ENCODE assay signal across 12 cellular contexts in the genomic region with DNA sequence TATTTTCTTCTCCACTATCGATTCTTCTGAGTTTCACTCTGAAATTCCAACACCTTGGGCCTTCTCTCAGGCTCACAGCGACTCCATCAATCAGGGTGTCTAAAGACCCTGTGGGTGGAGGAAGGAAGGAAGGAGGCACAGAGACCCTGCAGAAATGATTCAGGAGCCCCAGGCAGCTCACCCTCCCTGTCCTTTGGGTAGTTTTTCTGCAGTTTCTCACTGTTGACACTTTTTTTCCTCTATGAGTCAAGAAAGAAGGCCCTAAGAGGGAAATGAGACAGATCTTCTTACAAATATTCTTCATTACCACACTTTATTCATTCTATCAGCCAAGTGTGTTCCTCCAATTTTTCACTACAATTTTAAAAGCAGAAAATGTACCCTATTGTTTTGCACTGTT.
A peak's percentile ranks its signal among the peaks of the same experiment; 100 is the strongest.
DNase-seq lines count a peak whose midpoint lies in the region; ATAC-seq lines count a peak whose summit lies in the region.
"Had no signal": no experiment of that assay in that cellular context is flagged by ENCODE, and none has a peak within 500 bp of the region (broad histone marks: within the 10 kb centered on the region; RNA-seq: fewer than 3 reads in every experiment).

No MANE protein-coding gene starts in this region.

- no peaks in the 10 kb centered on the region for H3K9me3 Mint-ChIP-seq in dendritic cell treated with granulocyte-macrophage colony-stimulating factor and Interleukin-4, amounts not matched to agents 40 ng/mL and 50 ng/mL, for 4 days
- H3K9me3 Mint-ChIP-seq: central memory CD8-positive, alpha-beta T cell had no signal

- intact Hi-C loops in dendritic cell treated with granulocyte-macrophage colony-stimulating factor and Interleukin-4, amounts not matched to agents 40 ng/mL and 50 ng/mL, for 4 days (cut with micrococcal nuclease) = no loop called here

- H3K4me1 Mint-ChIP-seq in dendritic cell treated with granulocyte-macrophage colony-stimulating factor and Interleukin-4, amounts not matched to agents 40 ng/mL and 50 ng/mL, for 4 days (ENCODE audit: low read depth) = peaks cover 25% of the 10 kb centered on the region
- H3K4me1 Mint-ChIP-seq: central memory CD8-positive, alpha-beta T cell had no signal

- H3K4me3 Mint-ChIP-seq in dendritic cell treated with granulocyte-macrophage colony-stimulating factor and Interleukin-4, amounts not matched to agents 40 ng/mL and 50 ng/mL, for 4 days = no peak overlapping the region
- H3K4me3 Mint-ChIP-seq: central memory CD8-positive, alpha-beta T cell had no signal

- no peaks in the 10 kb centered on the region for H3K36me3 Mint-ChIP-seq in dendritic cell treated with granulocyte-macrophage colony-stimulating factor and Interleukin-4, amounts not matched to agents 40 ng/mL and 50 ng/mL, for 4 days (ENCODE audit: low read depth)

- H3K27me3 Mint-ChIP-seq in dendritic cell treated with granulocyte-macrophage colony-stimulating factor and Interleukin-4, amounts not matched to agents 40 ng/mL and 50 ng/mL, for 4 days = peaks cover 16% of the 10 kb centered on the region

- ATAC-seq in GM19043 (IDR thresholded peaks at IDR 0.05; ENCODE audit: low read depth, unreplicated experiment) (peak; percentile 26), GM21786 (IDR thresholded peaks at IDR 0.05; ENCODE audit: unreplicated experiment) (peak; percentile 14), HG03175 (IDR thresholded peaks at IDR 0.05; ENCODE audit: unreplicated experiment) (peak; percentile 13)

- H3K27ac Mint-ChIP-seq in dendritic cell treated with granulocyte-macrophage colony-stimulating factor and Interleukin-4, amounts not matched to agents 40 ng/mL and 50 ng/mL, for 4 days = peak overlapping the region; percentile 65

- DNase-seq in CD1c-positive myeloid dendritic cell (ENCODE audit: extremely low spot score) (no peak), NCI-H2107 (lab: John Stamatoyannopoulos, UW) (no peak), T-helper 9 cell (no peak)
- DNase-seq: activated naive CD4-positive, alpha-beta T cell treated with Interleukin-2 at 50 U/mL for 16 hours; midbrain; NCI-H2081; stomach had no signal
